ENCODE assay signal across 1 cellular context in the genomic region with DNA sequence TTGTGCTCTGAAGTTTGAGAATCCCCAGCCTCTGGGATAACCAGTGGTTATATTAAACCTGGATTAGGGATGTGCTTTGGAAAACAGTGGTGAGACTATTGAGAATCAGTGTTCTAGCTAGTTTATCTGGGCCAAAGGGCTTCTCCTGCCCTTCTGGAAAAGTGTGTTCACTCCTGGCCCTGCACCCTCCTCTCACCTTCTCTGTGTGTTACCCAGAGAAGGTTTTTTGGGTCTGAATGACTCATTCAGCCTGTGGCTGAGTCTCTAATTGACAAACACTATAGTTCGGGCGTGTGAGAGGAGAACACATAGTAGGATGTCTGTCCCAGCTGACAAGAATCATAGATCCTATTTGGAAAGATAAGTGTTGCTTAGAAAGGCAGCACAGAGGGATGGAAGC.
TF ChIP-seq lines count a peak whose summit lies in the region.

No MANE protein-coding gene starts in this region.

TF ChIP-seq in GM12878, 131 proteins besides CTCF, POLR2A, EP300 and RAD21:
- TF ChIP-seq BCL3 (IDR thresholded peaks at IDR 0.05; ENCODE audit: borderline replicate concordance, insufficient read depth, low read depth, low read length, poor library complexity, severe bottlenecking) (no peak), GABPA (IDR thresholded peaks at IDR 0.05; ENCODE audit: low read depth) (no peak), TCF7 (IDR thresholded peaks at IDR 0.05; ENCODE audit: borderline replicate concordance) (no peak), SIN3A (IDR thresholded peaks at IDR 0.05; ENCODE audit: low read depth, low read length) (no peak), GATAD2B (conservative IDR thresholded peaks at IDR 0.05; ENCODE audit: low read depth) (no peak), RFX5 (IDR thresholded peaks at IDR 0.05; ENCODE audit: low read depth, low read length) (no peak), BRCA1 (IDR thresholded peaks at IDR 0.05; ENCODE audit: low read depth, low read length) (no peak), MTA2 (IDR thresholded peaks at IDR 0.05; ENCODE audit: low read depth) (no peak), CBX3 (IDR thresholded peaks at IDR 0.05; ENCODE audit: borderline replicate concordance, low read depth) (no peak), IRF4 (IDR thresholded peaks at IDR 0.05; ENCODE audit: low read depth, low read length) (no peak), ZSCAN29 (IDR thresholded peaks at IDR 0.05) (no peak)
- TF ChIP-seq, protein P1, sequence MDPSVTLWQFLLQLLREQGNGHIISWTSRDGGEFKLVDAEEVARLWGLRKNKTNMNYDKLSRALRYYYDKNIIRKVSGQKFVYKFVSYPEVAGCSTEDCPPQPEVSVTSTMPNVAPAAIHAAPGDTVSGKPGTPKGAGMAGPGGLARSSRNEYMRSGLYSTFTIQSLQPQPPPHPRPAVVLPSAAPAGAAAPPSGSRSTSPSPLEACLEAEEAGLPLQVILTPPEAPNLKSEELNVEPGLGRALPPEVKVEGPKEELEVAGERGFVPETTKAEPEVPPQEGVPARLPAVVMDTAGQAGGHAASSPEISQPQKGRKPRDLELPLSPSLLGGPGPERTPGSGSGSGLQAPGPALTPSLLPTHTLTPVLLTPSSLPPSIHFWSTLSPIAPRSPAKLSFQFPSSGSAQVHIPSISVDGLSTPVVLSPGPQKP (IDR thresholded peaks at IDR 0.05; ENCODE audit: low read depth, low read length) = no peak
- TF ChIP-seq, protein P2, sequence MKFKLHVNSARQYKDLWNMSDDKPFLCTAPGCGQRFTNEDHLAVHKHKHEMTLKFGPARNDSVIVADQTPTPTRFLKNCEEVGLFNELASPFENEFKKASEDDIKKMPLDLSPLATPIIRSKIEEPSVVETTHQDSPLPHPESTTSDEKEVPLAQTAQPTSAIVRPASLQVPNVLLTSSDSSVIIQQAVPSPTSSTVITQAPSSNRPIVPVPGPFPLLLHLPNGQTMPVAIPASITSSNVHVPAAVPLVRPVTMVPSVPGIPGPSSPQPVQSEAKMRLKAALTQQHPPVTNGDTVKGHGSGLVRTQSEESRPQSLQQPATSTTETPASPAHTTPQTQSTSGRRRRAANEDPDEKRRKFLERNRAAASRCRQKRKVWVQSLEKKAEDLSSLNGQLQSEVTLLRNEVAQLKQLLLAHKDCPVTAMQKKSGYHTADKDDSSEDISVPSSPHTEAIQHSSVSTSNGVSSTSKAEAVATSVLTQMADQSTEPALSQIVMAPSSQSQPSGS (IDR thresholded peaks at IDR 0.05; ENCODE audit: low read length) = no peak
- TF ChIP-seq, protein P3, sequence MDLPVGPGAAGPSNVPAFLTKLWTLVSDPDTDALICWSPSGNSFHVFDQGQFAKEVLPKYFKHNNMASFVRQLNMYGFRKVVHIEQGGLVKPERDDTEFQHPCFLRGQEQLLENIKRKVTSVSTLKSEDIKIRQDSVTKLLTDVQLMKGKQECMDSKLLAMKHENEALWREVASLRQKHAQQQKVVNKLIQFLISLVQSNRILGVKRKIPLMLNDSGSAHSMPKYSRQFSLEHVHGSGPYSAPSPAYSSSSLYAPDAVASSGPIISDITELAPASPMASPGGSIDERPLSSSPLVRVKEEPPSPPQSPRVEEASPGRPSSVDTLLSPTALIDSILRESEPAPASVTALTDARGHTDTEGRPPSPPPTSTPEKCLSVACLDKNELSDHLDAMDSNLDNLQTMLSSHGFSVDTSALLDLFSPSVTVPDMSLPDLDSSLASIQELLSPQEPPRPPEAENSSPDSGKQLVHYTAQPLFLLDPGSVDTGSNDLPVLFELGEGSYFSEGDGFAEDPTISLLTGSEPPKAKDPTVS (IDR thresholded peaks at IDR 0.05; ENCODE audit: low read depth, low read length) = no peak
- TF ChIP-seq, protein P4, sequence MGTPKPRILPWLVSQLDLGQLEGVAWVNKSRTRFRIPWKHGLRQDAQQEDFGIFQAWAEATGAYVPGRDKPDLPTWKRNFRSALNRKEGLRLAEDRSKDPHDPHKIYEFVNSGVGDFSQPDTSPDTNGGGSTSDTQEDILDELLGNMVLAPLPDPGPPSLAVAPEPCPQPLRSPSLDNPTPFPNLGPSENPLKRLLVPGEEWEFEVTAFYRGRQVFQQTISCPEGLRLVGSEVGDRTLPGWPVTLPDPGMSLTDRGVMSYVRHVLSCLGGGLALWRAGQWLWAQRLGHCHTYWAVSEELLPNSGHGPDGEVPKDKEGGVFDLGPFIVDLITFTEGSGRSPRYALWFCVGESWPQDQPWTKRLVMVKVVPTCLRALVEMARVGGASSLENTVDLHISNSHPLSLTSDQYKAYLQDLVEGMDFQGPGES (IDR thresholded peaks at IDR 0.05) = no peak
- TF ChIP-seq, protein P5, sequence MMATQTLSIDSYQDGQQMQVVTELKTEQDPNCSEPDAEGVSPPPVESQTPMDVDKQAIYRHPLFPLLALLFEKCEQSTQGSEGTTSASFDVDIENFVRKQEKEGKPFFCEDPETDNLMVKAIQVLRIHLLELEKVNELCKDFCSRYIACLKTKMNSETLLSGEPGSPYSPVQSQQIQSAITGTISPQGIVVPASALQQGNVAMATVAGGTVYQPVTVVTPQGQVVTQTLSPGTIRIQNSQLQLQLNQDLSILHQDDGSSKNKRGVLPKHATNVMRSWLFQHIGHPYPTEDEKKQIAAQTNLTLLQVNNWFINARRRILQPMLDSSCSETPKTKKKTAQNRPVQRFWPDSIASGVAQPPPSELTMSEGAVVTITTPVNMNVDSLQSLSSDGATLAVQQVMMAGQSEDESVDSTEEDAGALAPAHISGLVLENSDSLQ (IDR thresholded peaks at IDR 0.05) = no peak
